In genomic region chr9:121317737-121318630, GRCh38 we compare ENCODE assay signal across 14 cellular contexts. TPM values are rescaled to one million over a fixed set of nuclear protein-coding genes. Genes with fewer than 3 reads are reported as not detected.
DNase-seq lines count a peak whose midpoint lies in the region; ATAC-seq, FAIRE-seq and TF ChIP-seq lines count a peak whose summit lies in the region.
"Had no signal": no experiment of that assay in that cellular context is flagged by ENCODE, and none has a peak within 500 bp of the region (broad histone marks: within the 10 kb centered on the region; RNA-seq: fewer than 3 reads in every experiment).

No MANE protein-coding gene starts in this region.

- no peak overlapping the region for H3K4me3 ChIP-seq in adrenal gland
- H3K4me3 ChIP-seq in fibroblast of the aortic adventitia (ENCODE audit: low read depth, low read length) = no peak overlapping the region
- no peak overlapping the region for H3K4me3 ChIP-seq in thoracic aorta

- H3K36me3 ChIP-seq in adrenal gland (replicated peaks in 1 of 2) (peaks cover 0 to 76% of the 10 kb centered on the region in 2 donors), thoracic aorta (peaks cover 51% of the 10 kb centered on the region)

- no peaks in the 10 kb centered on the region for H3K27me3 ChIP-seq in adrenal gland
- no peaks in the 10 kb centered on the region for H3K27me3 ChIP-seq in thoracic aorta (replicated peaks; ENCODE audit: insufficient read depth)

- H3K9me3 ChIP-seq in adrenal gland (replicated peaks in 1 of 3) (no peaks in the 10 kb centered on the region), thoracic aorta (no peaks in the 10 kb centered on the region)

- TF ChIP-seq POLR2A in adrenal gland (IDR thresholded peaks at IDR 0.05) = no peak

- H3K36me3 Mint-ChIP-seq in nephron progenitor cell (ENCODE audit: low read depth) = peaks cover 25% of the 10 kb centered on the region
- peaks cover 3% of the 10 kb centered on the region for H3K36me3 Mint-ChIP-seq in activated CD4-positive, alpha-beta T cell treated with anti-CD3 and anti-CD28 coated beads, Interleukin-2, amount 10 ng/mL, durations not matched to agents 24 days and 14 days (ENCODE audit: low read depth)

- no peak overlapping the region for H3K4me3 Mint-ChIP-seq in nephron progenitor cell
- no peak overlapping the region for H3K4me3 Mint-ChIP-seq in activated CD4-positive, alpha-beta T cell treated with anti-CD3 and anti-CD28 coated beads, Interleukin-2, amount 10 ng/mL, durations not matched to agents 24 days and 14 days
- H3K4me3 Mint-ChIP-seq: activated naive CD8-positive, alpha-beta T cell treated with anti-CD3 and anti-CD28 coated beads, Interleukin-2, amount 50 U/mL, for 24 hours; CD4-positive, alpha-beta memory T cell; naive B cell had no signal

- peak overlapping the region; percentile 79 for H3K27ac Mint-ChIP-seq in nephron progenitor cell
- H3K27ac Mint-ChIP-seq in activated CD4-positive, alpha-beta T cell treated with anti-CD3 and anti-CD28 coated beads, Interleukin-2, amount 10 ng/mL, durations not matched to agents 24 days and 14 days = no peak overlapping the region
- H3K27ac Mint-ChIP-seq: activated naive CD8-positive, alpha-beta T cell treated with anti-CD3 and anti-CD28 coated beads, Interleukin-2, amount 50 U/mL, for 24 hours had no signal

- DNase-seq in adrenal gland = peak; percentile 56 to 86 (median 75)
- peak; percentile 38 for DNase-seq in fibroblast of the aortic adventitia (ENCODE audit: low read depth)
- no peak for DNase-seq in nephron progenitor cell
- DNase-seq in thoracic aorta (ENCODE audit: low spot score) = no peak
- no peak for DNase-seq in activated CD4-positive, alpha-beta T cell treated with anti-CD3 and anti-CD28 coated beads, Interleukin-2, amount 10 ng/mL, durations not matched to agents 24 days and 14 days
- no peak for DNase-seq in activated gamma-delta T cell (lab: John Stamatoyannopoulos, UW)
- no peak for DNase-seq in frontal cortex (ENCODE audit: low spot score in 2 of 2)
- DNase-seq: activated naive CD8-positive, alpha-beta T cell treated with anti-CD3 and anti-CD28 coated beads, Interleukin-2, amount 50 U/mL, for 24 hours; CD4-positive, alpha-beta memory T cell; naive B cell; SIG-M5; stimulated activated CD8-positive, alpha-beta memory T cell treated with anti-CD3 and anti-CD28 coated beads, Interleukin-4, amount 100 ng/mL, for 48 hours had no signal

- intact Hi-C loops in adrenal gland (cut with DNase I) = loop anchor here (2.0 to 10.0 kb wide), 4 partner anchors 64 to 106 kb away; no protein-coding TSS in a partner anchor
- intact Hi-C loops in activated CD4-positive, alpha-beta T cell treated with anti-CD3 and anti-CD28 coated beads, Interleukin-2, amount 10 ng/mL, durations not matched to agents 24 days and 14 days (cut with micrococcal nuclease) = no loop called here

- FAIRE-seq in frontal cortex (lab: Jason Lieb, UNC) = no peak
- FAIRE-seq: TTC549 had no signal

- ATAC-seq in thoracic aorta (ENCODE audit: insufficient number of reproducible peaks, low FRiP score, low read depth) (no peak), HG03521 (IDR thresholded peaks at IDR 0.05; ENCODE audit: unreplicated experiment) (no peak)
- ATAC-seq: activated naive CD8-positive, alpha-beta T cell treated with anti-CD3 and anti-CD28 coated beads, Interleukin-2, amount 50 U/mL, for 24 hours had no signal

- no peaks in the 10 kb centered on the region for H3K4me1 Mint-ChIP-seq in nephron progenitor cell
- H3K4me1 Mint-ChIP-seq in activated CD4-positive, alpha-beta T cell treated with anti-CD3 and anti-CD28 coated beads, Interleukin-2, amount 10 ng/mL, durations not matched to agents 24 days and 14 days = peaks cover 20% of the 10 kb centered on the region

- no peak for TF ChIP-seq CTCF in adrenal gland (IDR thresholded peaks at IDR 0.05)
- TF ChIP-seq CTCF in fibroblast of the aortic adventitia (IDR thresholded peaks at IDR 0.05; ENCODE audit: insufficient read depth, low read length) = no peak
- TF ChIP-seq CTCF in nephron progenitor cell (IDR thresholded peaks at IDR 0.05) = no peak
- no peak for TF ChIP-seq CTCF in thoracic aorta (IDR thresholded peaks at IDR 0.05)

- 29 to 41% (median 34%) methylated on average over 5 to 6 of the region's 6 CpGs for WGBS in adrenal gland, 4 donors

- H3K27ac ChIP-seq in adrenal gland (peak overlapping the region in 2 of 5 donors; percentile 27 to 59), thoracic aorta (peak overlapping the region; percentile 96 to 97)

- H3K9me3 Mint-ChIP-seq in nephron progenitor cell = no peaks in the 10 kb centered on the region
- no peaks in the 10 kb centered on the region for H3K9me3 Mint-ChIP-seq in activated CD4-positive, alpha-beta T cell treated with anti-CD3 and anti-CD28 coated beads, Interleukin-2, amount 10 ng/mL, durations not matched to agents 24 days and 14 days
- H3K9me3 Mint-ChIP-seq: activated naive CD8-positive, alpha-beta T cell treated with anti-CD3 and anti-CD28 coated beads, Interleukin-2, amount 50 U/mL, for 24 hours; CD4-positive, alpha-beta memory T cell; naive B cell had no signal

- H3K27me3 Mint-ChIP-seq in nephron progenitor cell (ENCODE audit: low read depth, poor library complexity) = peaks cover 3% of the 10 kb centered on the region
- H3K27me3 Mint-ChIP-seq in activated CD4-positive, alpha-beta T cell treated with anti-CD3 and anti-CD28 coated beads, Interleukin-2, amount 10 ng/mL, durations not matched to agents 24 days and 14 days = no peaks in the 10 kb centered on the region
- H3K27me3 Mint-ChIP-seq: activated naive CD8-positive, alpha-beta T cell treated with anti-CD3 and anti-CD28 coated beads, Interleukin-2, amount 50 U/mL, for 24 hours; CD4-positive, alpha-beta memory T cell; naive B cell had no signal

- H3K4me1 ChIP-seq in adrenal gland (replicated peaks in 1 of 2) (peaks cover 0 to 7% of the 10 kb centered on the region in 2 donors), thoracic aorta (ENCODE audit: control insufficient read depth in 1 of 2, low read depth in 2 of 2) (peaks cover 21 to 84% of the 10 kb centered on the region in 2 donors)

RNA-seq across cellular contexts. Expression of gene GSN, which starts 50.0 kb away (rescaled TPM):
- total RNA-seq in adrenal gland (100 to 1,000 TPM; 152 to 735 (median 374) TPM), fibroblast of the aortic adventitia (ENCODE audit: low replicate concordance) (253 and 293 TPM in 2 replicates), thoracic aorta (1,000 to 10,000 TPM; 3,187 to 4,234 TPM), frontal cortex (24.5 TPM)
- polyA plus RNA-seq in adrenal gland = 100 to 1,000 TPM in 2 of 3 donors, 10 to 100 TPM in 1; 78.5 to 432 (median 180) TPM
- total RNA-seq in activated CD4-positive, alpha-beta T cell treated with anti-CD3 and anti-CD28 coated beads, Interleukin-2, amount 10 ng/mL, durations not matched to agents 24 days and 14 days = 1.4 and 1.5 TPM in 2 replicates

RNA-seq across cellular contexts. Expression of gene STOM, which starts 52.1 kb away (rescaled TPM):
- 100 to 1,000 TPM; 182 to 427 (median 220) TPM for total RNA-seq in adrenal gland
- 100 to 1,000 TPM; 134 to 191 (median 158) TPM for polyA plus RNA-seq in adrenal gland
- 115 and 128 TPM in 2 replicates for total RNA-seq in fibroblast of the aortic adventitia (ENCODE audit: low replicate concordance)
- 100 to 1,000 TPM; 177 to 344 TPM for total RNA-seq in thoracic aorta
- 48.3 and 50.3 TPM in 2 replicates for total RNA-seq in activated CD4-positive, alpha-beta T cell treated with anti-CD3 and anti-CD28 coated beads, Interleukin-2, amount 10 ng/mL, durations not matched to agents 24 days and 14 days
- total RNA-seq in frontal cortex = 15.1 TPM

Comparison
In these comparisons a context has a peak if more than half of its experiments do, and no peak if none do; other contexts are left out.
1. DNase-seq: peak in adrenal gland (7 of 7) and fibroblast of the aortic adventitia (single experiment); none in nephron progenitor cell (single experiment), thoracic aorta (single experiment), activated CD4-positive, alpha-beta T cell treated with anti-CD3 and anti-CD28 coated beads, Interleukin-2, amount 10 ng/mL, durations not matched to agents 24 days and 14 days (single experiment), activated gamma-delta T cell (single experiment) and frontal cortex (0 of 2).
2. RNA of gene GSN, which starts 50.0 kb away (total RNA-seq): 3,187 to 4,234 TPM in thoracic aorta, 152 to 735 TPM in adrenal gland, 253 to 293 TPM in fibroblast of the aortic adventitia and 24.5 TPM in frontal cortex (single experiment); 1.4 to 1.5 TPM in activated CD4-positive, alpha-beta T cell treated with anti-CD3 and anti-CD28 coated beads, Interleukin-2, amount 10 ng/mL, durations not matched to agents 24 days and 14 days; every median in the first group is over 10 times any median in the second.